In genomic region chr16:89993971-89994370, GRCh38 we compare ENCODE assay signal across 13 cellular contexts. TPM values are rescaled to one million over a fixed set of nuclear protein-coding genes. Genes with fewer than 3 reads are reported as not detected.
A peak's percentile ranks its signal among the peaks of the same experiment; 100 is the strongest.
DNase-seq lines count a peak whose midpoint lies in the region; ATAC-seq, FAIRE-seq and TF ChIP-seq lines count a peak whose summit lies in the region.
"Had no signal": no experiment of that assay in that cellular context is flagged by ENCODE, and none has a peak within 500 bp of the region (broad histone marks: within the 10 kb centered on the region; RNA-seq: fewer than 3 reads in every experiment).

No MANE protein-coding gene starts in this region.

- dilution Hi-C loops in endothelial cell of umbilical vein (cut with MboI; ENCODE audit: extremely low pct_ligation_motif_present, low sequenced_read_pairs): no loop called here

- H3K79me2 ChIP-seq in endothelial cell of umbilical vein (ENCODE audit: control insufficient read depth, insufficient read depth, low read length): no peaks in the 10 kb centered on the region

- CTCF ChIA-PET in endothelial cell of umbilical vein (lab: Charles Lee): no interaction called here
- CTCF ChIA-PET in activated CD4-positive, alpha-beta T cell treated with anti-CD3 and anti-CD28 coated beads, Interleukin-2, amount 10 ng/mL, durations not matched to agents 7 days and 5 days (lab: Charles Lee): no interaction called here

- POLR2A ChIA-PET in endothelial cell of umbilical vein (lab: Charles Lee): no interaction called here
- POLR2A ChIA-PET in activated CD4-positive, alpha-beta T cell treated with anti-CD3 and anti-CD28 coated beads, Interleukin-2, amount 10 ng/mL, durations not matched to agents 7 days and 5 days (lab: Charles Lee): no interaction called here

- no peaks in the 10 kb centered on the region for H3K9me1 ChIP-seq in endothelial cell of umbilical vein (replicated peaks; ENCODE audit: control insufficient read depth, extremely low read depth, insufficient read depth, low read length)

- BruUV-seq in endothelial cell of umbilical vein (replicated peaks; lab: Mats Ljungman, UMichigan): no TSS peak

- peaks cover 17% of the 10 kb centered on the region for H3K9me3 Mint-ChIP-seq in activated CD4-positive, alpha-beta T cell treated with anti-CD3 and anti-CD28 coated beads, Interleukin-2, amount 10 ng/mL, durations not matched to agents 7 days and 5 days
- H3K9me3 Mint-ChIP-seq: central memory CD8-positive, alpha-beta T cell had no signal

- H3K36me3 ChIP-seq in endothelial cell of umbilical vein (ENCODE audit: control insufficient read depth in 2 of 2, extremely low read depth in 1 of 2, insufficient read depth in 2 of 2, low read length in 2 of 2): peaks cover 7 to 24% of the 10 kb centered on the region in 2 experiments
- peaks cover 6 to 82% of the 10 kb centered on the region in 2 donors for H3K36me3 ChIP-seq in psoas muscle (ENCODE audit: insufficient read depth in 1 of 2, low read depth in 1 of 2)
- peaks cover 0 to 98% (median 45%) of the 10 kb centered on the region in 6 donors for H3K36me3 ChIP-seq in spleen

- no peak for ATAC-seq in psoas muscle
- ATAC-seq: mucosa of descending colon had no signal

- peaks cover 79% of the 10 kb centered on the region for H3K36me3 Mint-ChIP-seq in activated CD4-positive, alpha-beta T cell treated with anti-CD3 and anti-CD28 coated beads, Interleukin-2, amount 10 ng/mL, durations not matched to agents 7 days and 5 days (ENCODE audit: low read depth)

- peak overlapping the region; percentile 70 for H3K27ac ChIP-seq in endothelial cell of umbilical vein (ENCODE audit: insufficient read depth, low read depth, low read length)
- peak overlapping the region; percentile 88 for H3K27ac ChIP-seq in psoas muscle
- H3K27ac ChIP-seq in spleen: peak overlapping the region in 2 of 8 donors; percentile 75 to 84

- peaks cover 13% of the 10 kb centered on the region for H3K9me3 ChIP-seq in endothelial cell of umbilical vein (replicated peaks; ENCODE audit: control insufficient read depth, insufficient read depth, low read length)
- no peaks in the 10 kb centered on the region for H3K9me3 ChIP-seq in psoas muscle
- H3K9me3 ChIP-seq in spleen: peaks cover 0 to 14% (median 0%) of the 10 kb centered on the region in 8 donors
- H3K9me3 ChIP-seq: mucosa of descending colon had no signal

- H3K27me3 ChIP-seq in endothelial cell of umbilical vein (ENCODE audit: control insufficient read depth in 2 of 2, insufficient read depth in 2 of 2, low read length in 2 of 2) (no peaks in the 10 kb centered on the region), psoas muscle (ENCODE audit: insufficient read depth in 3 of 3, low read length in 2 of 3) (no peaks in the 10 kb centered on the region), spleen (replicated peaks in 1 of 7) (no peaks in the 10 kb centered on the region)

- H3K4me1 ChIP-seq in endothelial cell of umbilical vein (ENCODE audit: control insufficient read depth, extremely low read depth, insufficient read depth, low read length): no peaks in the 10 kb centered on the region
- H3K4me1 ChIP-seq in psoas muscle: no peaks in the 10 kb centered on the region
- no peaks in the 10 kb centered on the region for H3K4me1 ChIP-seq in spleen

- DNase-seq in COR-L47 (lab: John Stamatoyannopoulos, UW) (peak; percentile 58), NCI-H146 (lab: John Stamatoyannopoulos, UW) (peak; percentile 52), endothelial cell of umbilical vein (ENCODE audit: low read depth, low spot score) (no peak), psoas muscle (no peak), occipital lobe (lab: John Stamatoyannopoulos, UW) (no peak), spleen (no peak)
- DNase-seq in stimulated activated CD4-positive, alpha-beta T cell treated with anti-CD3 and anti-CD28 coated beads, Interleukin-2, amount 100 ng/mL, for 48 hours: no peak
- DNase-seq in activated CD4-positive, alpha-beta T cell treated with anti-CD3 and anti-CD28 coated beads, Interleukin-2, amount 10 ng/mL, durations not matched to agents 7 days and 5 days: no peak
- DNase-seq: activated T-cell treated with anti-CD3 and anti-CD28 coated beads, Interleukin-2, amount 50 U/mL, for 48 hours; mucosa of descending colon; NCI-H187 treated with DMSO at 0.1 percent for 48 hours; stimulated activated CD4-positive, alpha-beta T cell treated with anti-CD3 and anti-CD28 coated beads, Interleukin-12 subunit alpha, Interleukin-12 subunit beta, amount 100 ng/mL, for 4 hours had no signal

- H3K27me3 Mint-ChIP-seq in activated CD4-positive, alpha-beta T cell treated with anti-CD3 and anti-CD28 coated beads, Interleukin-2, amount 10 ng/mL, durations not matched to agents 7 days and 5 days: no peaks in the 10 kb centered on the region
- H3K27me3 Mint-ChIP-seq: central memory CD8-positive, alpha-beta T cell had no signal

- no peak overlapping the region for H3K9ac ChIP-seq in endothelial cell of umbilical vein (replicated peaks; ENCODE audit: extremely low read depth, insufficient read depth, low read length)

- no peak for TF ChIP-seq POLR2A in endothelial cell of umbilical vein (IDR thresholded peaks at IDR 0.05; ENCODE audit: low read depth, low read length)
- no peak for TF ChIP-seq POLR2A in spleen (IDR thresholded peaks at IDR 0.05)

- no peak for FAIRE-seq in endothelial cell of umbilical vein (lab: Jason Lieb, UNC)

- H2AFZ ChIP-seq in endothelial cell of umbilical vein (ENCODE audit: low read depth, low read length): no peak overlapping the region

- no peak overlapping the region for H3K4me2 ChIP-seq in endothelial cell of umbilical vein (ENCODE audit: insufficient read depth, low read length)

- intact Hi-C loops in endothelial cell of umbilical vein (cut with micrococcal nuclease): no loop called here
- intact Hi-C loops in psoas muscle (cut with DNase I): no loop called here
- intact Hi-C loops in spleen (cut with DNase I; ENCODE audit: low total_unique reads): no loop called here

- TF ChIP-seq CTCF in endothelial cell of umbilical vein (IDR thresholded peaks at IDR 0.05; ENCODE audit: extremely low read depth in 1 of 2, insufficient read depth in 1 of 2, low read depth in 1 of 2, low read length in 2 of 2) (no peak), psoas muscle (IDR thresholded peaks at IDR 0.05) (no peak), spleen (IDR thresholded peaks at IDR 0.05 in 8 of 11, conservative IDR thresholded peaks at IDR 0.05 in 3 of 11) (no peak)

- H3K4me3 ChIP-seq in endothelial cell of umbilical vein (replicated peaks in 1 of 3; ENCODE audit: insufficient read depth in 1 of 3, low read depth in 1 of 3, low read length in 3 of 3) (no peak overlapping the region), psoas muscle (no peak overlapping the region), spleen (no peak overlapping the region)
- H3K4me3 ChIP-seq: mucosa of descending colon had no signal

- H3K4me3 Mint-ChIP-seq in activated CD4-positive, alpha-beta T cell treated with anti-CD3 and anti-CD28 coated beads, Interleukin-2, amount 10 ng/mL, durations not matched to agents 7 days and 5 days: no peak overlapping the region

- no peak overlapping the region for H3K27ac Mint-ChIP-seq in activated CD4-positive, alpha-beta T cell treated with anti-CD3 and anti-CD28 coated beads, Interleukin-2, amount 10 ng/mL, durations not matched to agents 7 days and 5 days

- no peaks in the 10 kb centered on the region for H4K20me1 ChIP-seq in endothelial cell of umbilical vein (replicated peaks; ENCODE audit: control insufficient read depth, extremely low read depth, insufficient read depth, low read length)

- 80 to 83% (median 81%) methylated on average over 7 of the region's 7 CpGs for whole genome bisulfite sequencing in psoas muscle, 3 donors
- WGBS in spleen, 5 donors: 92 to 97% (median 96%) methylated on average over 7 of the region's 7 CpGs

- H3K4me1 Mint-ChIP-seq in activated CD4-positive, alpha-beta T cell treated with anti-CD3 and anti-CD28 coated beads, Interleukin-2, amount 10 ng/mL, durations not matched to agents 7 days and 5 days: peaks cover 2% of the 10 kb centered on the region

TF ChIP-seq in endothelial cell of umbilical vein, 7 proteins besides CTCF, POLR2A, EP300 and RAD21 (continues in another document):
- no peak for TF ChIP-seq GATA2 (IDR thresholded peaks at IDR 0.05; ENCODE audit: insufficient read depth, insufficient read length, low read depth, low read length)

RNA-seq across cellular contexts. Expression of gene DBNDD1, which starts 25.3 kb away (rescaled TPM):
- total RNA-seq in endothelial cell of umbilical vein (28.2 and 33.6 TPM in 2 replicates), psoas muscle (10 to 100 TPM; 14.7 to 37.8 (median 20.6) TPM), occipital lobe (12.3 TPM), spleen (1 to 10 TPM in 6 of 7 donors, under 1 TPM in 1; 0.66 to 3.7 (median 1.8) TPM)
- polyA plus RNA-seq in endothelial cell of umbilical vein (45.7 and 54.7 TPM in 2 replicates), psoas muscle (10 to 100 TPM; 14.1 to 25.4 (median 17.0) TPM), spleen (1 to 10 TPM in 2 of 3 donors, under 1 TPM in 1; 0.87 to 1.9 (median 1.6) TPM)
- 35.7 and 43.8 TPM in 2 replicates for polyA plus RNA-seq in endothelial cell of umbilical vein (2011; cell fraction: cytosol; rRNA removed)
- 14.7 and 17.6 TPM in 2 replicates for polyA plus RNA-seq in endothelial cell of umbilical vein (2011; cell fraction: nucleus; rRNA removed)
- polyA plus RNA-seq in endothelial cell of umbilical vein (2012): 35.8 and 43.3 TPM in 2 replicates
- 17.0 and 21.8 TPM in 2 replicates for polyA minus RNA-seq in endothelial cell of umbilical vein
- 4.5 TPM for polyA minus RNA-seq in endothelial cell of umbilical vein (2011; cell fraction: cytosol; rRNA and poly(A)+ RNA removed)
- 4.8 and 7.1 TPM in 2 replicates for polyA minus RNA-seq in endothelial cell of umbilical vein (2011; cell fraction: nucleus; rRNA and poly(A)+ RNA removed)
- under 1 TPM; 0.07 to 0.15 TPM for total RNA-seq in activated CD4-positive, alpha-beta T cell treated with anti-CD3 and anti-CD28 coated beads, Interleukin-2, amount 10 ng/mL, durations not matched to agents 7 days and 5 days

RNA-seq across cellular contexts. Expression of gene DEF8, which starts 45.4 kb away (rescaled TPM):
- total RNA-seq in endothelial cell of umbilical vein (82.6 and 93.5 TPM in 2 replicates), psoas muscle (10 to 100 TPM; 16.2 to 28.5 (median 25.2) TPM), occipital lobe (62.9 TPM), spleen (100 to 1,000 TPM in 1 of 7 donors, 10 to 100 TPM in 6; 55.3 to 104 (median 72.4) TPM)
- polyA plus RNA-seq in endothelial cell of umbilical vein (193 and 221 TPM in 2 replicates), psoas muscle (10 to 100 TPM; 22.2 to 38.3 (median 25.5) TPM), spleen (10 to 100 TPM; 25.7 to 38.0 (median 33.8) TPM)
- polyA plus RNA-seq in endothelial cell of umbilical vein (2011; cell fraction: cytosol; rRNA removed): 126 and 143 TPM in 2 replicates
- polyA plus RNA-seq in endothelial cell of umbilical vein (2011; cell fraction: nucleus; rRNA removed): 290 and 292 TPM in 2 replicates
- polyA plus RNA-seq in endothelial cell of umbilical vein (2012): 108 and 111 TPM in 2 replicates
- polyA minus RNA-seq in endothelial cell of umbilical vein: 46.4 and 49.7 TPM in 2 replicates
- polyA minus RNA-seq in endothelial cell of umbilical vein (2011; cell fraction: cytosol; rRNA and poly(A)+ RNA removed): 14.1 TPM
- 45.4 and 53.7 TPM in 2 replicates for polyA minus RNA-seq in endothelial cell of umbilical vein (2011; cell fraction: nucleus; rRNA and poly(A)+ RNA removed)
- total RNA-seq in activated CD4-positive, alpha-beta T cell treated with anti-CD3 and anti-CD28 coated beads, Interleukin-2, amount 10 ng/mL, durations not matched to agents 7 days and 5 days: 10 to 100 TPM; 30.7 to 35.5 TPM

Comparison
In these comparisons a context has a peak if more than half of its experiments do, and no peak if none do; other contexts are left out.
1. DNase-seq: peak in COR-L47 (single experiment) and NCI-H146 (single experiment); none in endothelial cell of umbilical vein (single experiment), psoas muscle (0 of 2), occipital lobe (single experiment), spleen (single experiment), stimulated activated CD4-positive, alpha-beta T cell treated with anti-CD3 and anti-CD28 coated beads, Interleukin-2, amount 100 ng/mL, for 48 hours (0 of 2) and activated CD4-positive, alpha-beta T cell treated with anti-CD3 and anti-CD28 coated beads, Interleukin-2, amount 10 ng/mL, durations not matched to agents 7 days and 5 days (single experiment).